ENCODE assay signal across 1 cellular context in the genomic region with DNA sequence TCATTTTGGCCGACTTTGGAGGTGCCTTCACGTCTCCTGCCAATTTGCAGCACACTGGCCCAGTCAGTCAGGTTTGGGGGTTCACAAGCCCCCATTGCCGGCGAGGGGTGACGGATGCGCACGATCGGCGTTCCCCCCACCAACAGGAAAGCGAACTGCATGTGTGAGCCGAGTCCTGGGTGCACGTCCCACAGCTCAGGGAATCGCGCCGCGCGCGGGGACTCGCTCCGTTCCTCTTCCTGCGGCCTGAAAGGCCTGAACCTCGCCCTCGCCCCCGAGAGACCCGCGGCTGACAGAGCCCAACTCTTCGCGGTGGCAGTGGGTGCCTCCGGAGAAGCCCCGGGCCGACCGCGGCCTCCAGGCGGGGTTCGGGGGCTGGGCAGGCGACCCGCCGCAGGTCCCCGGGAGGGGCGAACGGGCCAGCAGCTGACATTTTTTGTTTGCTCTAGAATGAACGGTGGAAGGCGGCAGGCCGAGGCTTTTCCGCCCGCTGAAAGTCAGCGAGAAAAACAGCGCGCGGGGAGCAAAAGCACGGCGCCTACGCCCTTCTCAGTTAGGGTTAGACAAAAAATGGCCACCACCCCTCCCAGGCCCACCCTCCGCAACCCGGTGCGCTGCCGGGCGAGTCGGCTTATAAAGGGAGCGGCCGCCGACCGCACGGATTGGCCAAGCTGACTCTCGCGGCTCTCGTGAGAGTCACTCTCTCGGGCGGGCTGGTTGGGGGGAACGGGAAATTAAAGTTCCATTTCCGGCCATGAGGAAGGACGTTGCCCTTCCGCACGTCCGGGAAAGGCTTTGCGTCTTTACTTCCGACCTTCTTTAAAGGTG.
A peak's percentile ranks its signal among the peaks of the same experiment; 100 is the strongest.
TF ChIP-seq lines count a peak whose summit lies in the region.

Gene TERC (minus strand): TSS at position 608 of the 828 bp plus-strand sequence.

TF ChIP-seq in H1, 55 proteins besides CTCF, POLR2A, EP300 and RAD21:
- TF ChIP-seq, protein P1, sequence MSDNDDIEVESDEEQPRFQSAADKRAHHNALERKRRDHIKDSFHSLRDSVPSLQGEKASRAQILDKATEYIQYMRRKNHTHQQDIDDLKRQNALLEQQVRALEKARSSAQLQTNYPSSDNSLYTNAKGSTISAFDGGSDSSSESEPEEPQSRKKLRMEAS (IDR thresholded peaks at IDR 0.05): peak; percentile 62
- TF ChIP-seq KDM5A (IDR thresholded peaks at IDR 0.05; ENCODE audit: low read length): no peak
- TF ChIP-seq GTF2F1 (IDR thresholded peaks at IDR 0.05; ENCODE audit: borderline replicate concordance, low read depth, low read length): peak; percentile 84; the same call in 1 of the 2 replicates
- peak; percentile 96 for TF ChIP-seq TBP (IDR thresholded peaks at IDR 0.05; ENCODE audit: low read depth, low read length)
- TF ChIP-seq PHF8 (conservative IDR thresholded peaks at IDR 0.05; ENCODE audit: low read depth, low read length): peak; percentile 98
- no peak for TF ChIP-seq BCL11A (IDR thresholded peaks at IDR 0.05; ENCODE audit: low read depth in 2 of 2, low read length in 2 of 2)
- peak in 1 of 2 experiments; percentile 66; a peak in 2 of 4 replicates for TF ChIP-seq SIN3A (conservative IDR thresholded peaks at IDR 0.05 in 1 of 2, IDR thresholded peaks at IDR 0.05 in 1 of 2; ENCODE audit: low read depth in 1 of 2, low read length in 2 of 2)
- peak; percentile 98 for TF ChIP-seq CHD2 (IDR thresholded peaks at IDR 0.05; ENCODE audit: low read length)
- no peak for TF ChIP-seq CBX5 (IDR thresholded peaks at IDR 0.05; ENCODE audit: low read depth, low read length)
- TF ChIP-seq E2F6 (IDR thresholded peaks at IDR 0.05): peak; percentile 72
- peak; percentile 92 for TF ChIP-seq BRCA1 (IDR thresholded peaks at IDR 0.05; ENCODE audit: low read depth, low read length)
- TF ChIP-seq SAP30 (IDR thresholded peaks at IDR 0.05; ENCODE audit: insufficient read depth, insufficient replicate concordance, low read length): peak; percentile 33
- no peak for TF ChIP-seq TEAD4 (IDR thresholded peaks at IDR 0.05; ENCODE audit: low read depth, low read length)
- TF ChIP-seq, protein P2, sequence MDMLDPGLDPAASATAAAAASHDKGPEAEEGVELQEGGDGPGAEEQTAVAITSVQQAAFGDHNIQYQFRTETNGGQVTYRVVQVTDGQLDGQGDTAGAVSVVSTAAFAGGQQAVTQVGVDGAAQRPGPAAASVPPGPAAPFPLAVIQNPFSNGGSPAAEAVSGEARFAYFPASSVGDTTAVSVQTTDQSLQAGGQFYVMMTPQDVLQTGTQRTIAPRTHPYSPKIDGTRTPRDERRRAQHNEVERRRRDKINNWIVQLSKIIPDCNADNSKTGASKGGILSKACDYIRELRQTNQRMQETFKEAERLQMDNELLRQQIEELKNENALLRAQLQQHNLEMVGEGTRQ (IDR thresholded peaks at IDR 0.05; ENCODE audit: low read length): no peak
- TF ChIP-seq CBX8 (IDR thresholded peaks at IDR 0.05; ENCODE audit: borderline replicate concordance, low read depth, low read length): no peak
- TF ChIP-seq TAF7 (optimal IDR thresholded peaks at IDR 0.05; ENCODE audit: borderline replicate concordance, low read depth, low read length): peak; percentile 92
- TF ChIP-seq CREB1 (IDR thresholded peaks at IDR 0.05): peak; percentile 22; the same call in 1 of the 2 replicates
- 0 out of 2 replicates have a peak, but pooled peaks have one; percentile 15 for TF ChIP-seq SRF (IDR thresholded peaks at IDR 0.05; ENCODE audit: low read depth, low read length)
- TF ChIP-seq EGR1 (IDR thresholded peaks at IDR 0.05; ENCODE audit: borderline replicate concordance, low read depth, low read length): peak; percentile 82
- peak; percentile 54; the same call in 1 of the 2 replicates for TF ChIP-seq RBBP5 (IDR thresholded peaks at IDR 0.05; ENCODE audit: borderline replicate concordance, low read depth, low read length)
- TF ChIP-seq SP4 (IDR thresholded peaks at IDR 0.05; ENCODE audit: low read length): peak; percentile 76
- 0 out of 2 replicates have a peak, but pooled peaks have one; percentile 28 for TF ChIP-seq ATF2 (IDR thresholded peaks at IDR 0.05; ENCODE audit: low read length)
- no peak for TF ChIP-seq JUN (IDR thresholded peaks at IDR 0.05; ENCODE audit: low read depth, low read length)
- TF ChIP-seq TAF1 (IDR thresholded peaks at IDR 0.05; ENCODE audit: low read depth, low read length): peak; percentile 89
- TF ChIP-seq POU5F1 (IDR thresholded peaks at IDR 0.05; ENCODE audit: low read depth, low read length): no peak
- no peak for TF ChIP-seq SP2 (IDR thresholded peaks at IDR 0.05; ENCODE audit: low read length)
- TF ChIP-seq HDAC2 (IDR thresholded peaks at IDR 0.05; ENCODE audit: borderline replicate concordance in 1 of 2, low read depth in 2 of 2, low read length in 2 of 2): 0 out of 4 replicates have a peak, but pooled peaks of 1 of the 2 experiments have one; percentile 25
- no peak for TF ChIP-seq SIRT6 (IDR thresholded peaks at IDR 0.05; ENCODE audit: low read length)
- TF ChIP-seq KDM4A (IDR thresholded peaks at IDR 0.05; ENCODE audit: low read depth, low read length, severe bottlenecking): peak; percentile 57
- peak; percentile 43; the same call in 1 of the 2 replicates for TF ChIP-seq BACH1 (IDR thresholded peaks at IDR 0.05; ENCODE audit: low read length)
- peak; percentile 87 for TF ChIP-seq YY1 (IDR thresholded peaks at IDR 0.05; ENCODE audit: low read depth, low read length)
- 0 out of 2 replicates have a peak, but pooled peaks have one; percentile 27 for TF ChIP-seq SP1 (IDR thresholded peaks at IDR 0.05; ENCODE audit: low read depth, low read length)
- no peak for TF ChIP-seq NANOG (IDR thresholded peaks at IDR 0.05; ENCODE audit: insufficient read depth, low read depth, low read length, poor library complexity, severe bottlenecking)
- peak; percentile 60; the same call in 1 of the 2 replicates for TF ChIP-seq GABPA (IDR thresholded peaks at IDR 0.05; ENCODE audit: borderline replicate concordance, insufficient read depth, low read length)
- TF ChIP-seq ASH2L (IDR thresholded peaks at IDR 0.05; ENCODE audit: low read length): peak; percentile 85
- peak; percentile 93 for TF ChIP-seq POLR2AphosphoS5 (IDR thresholded peaks at IDR 0.05; ENCODE audit: low read depth, low read length)
- TF ChIP-seq MAFK (IDR thresholded peaks at IDR 0.05; ENCODE audit: low read depth, low read length): no peak
